In genomic region chr12:42630323-42630722, GRCh38 we compare ENCODE assay signal across 23 cellular contexts. TPM values are rescaled to one million over a fixed set of nuclear protein-coding genes. Genes with fewer than 3 reads are reported as not detected.
"Had no signal": no experiment of that assay in that cellular context is flagged by ENCODE, and none has a peak within 500 bp of the region (broad histone marks: within the 10 kb centered on the region; RNA-seq: fewer than 3 reads in every experiment).

No MANE protein-coding gene starts in this region.

- ATAC-seq: HepG2, Panc1, PC-3, SK-N-SH treated with all-trans-retinoic acid at 6 μM for 48 hours had no signal

- H3K4me3 ChIP-seq: SJCRH30 had no signal

- DNase-seq: IMR-90, MV-4-11, NCI-H1048, NCI-H1105, NCI-H1436 treated with DMSO at 0.1 percent for 48 hours, NCI-H1694, NCI-H187 treated with DMSO at 0.1 percent for 48 hours, NCI-H2029 treated with DMSO at 0.1 percent for 48 hours, NCI-H2107, NCI-H2227 treated with DMSO at 0.1 percent for 48 hours, NCI-H446, NCI-H510A, NCI-H524 treated with DMSO at 0.1 percent for 48 hours, NCI-H69, NCI-H774, PC-3, SHP77 treated with DMSO at 0.1 percent for 48 hours, SJCRH30 had no signal

- H3K9me3 ChIP-seq: SJCRH30 had no signal

- H3K27me3 ChIP-seq: SJCRH30 had no signal

- H3K27ac ChIP-seq: KMS-11, RWPE1, SJCRH30 had no signal

- H3K4me1 ChIP-seq: SJCRH30 had no signal

- H3K36me3 ChIP-seq: SJCRH30 had no signal

RNA-seq across cellular contexts. Expression of gene PRICKLE1, which starts 40.8 kb away (rescaled TPM):
- total RNA-seq: HepG2 had no signal
